ENCODE assay signal across 9 cellular contexts in genomic region chr20:6450841-6451240, GRCh38.
"Had no signal": no experiment of that assay in that cellular context is flagged by ENCODE, and none has a peak within 500 bp of the region (broad histone marks: within the 10 kb centered on the region; RNA-seq: fewer than 3 reads in every experiment).

No MANE protein-coding gene starts in this region.

- H3K27ac ChIP-seq: GM23248, HL-60 had no signal

- H3K4me3 Mint-ChIP-seq: HFFc6, IgD-negative memory B cell had no signal

- H3K36me3 ChIP-seq: HAP-1 had no signal

- H3K27me3 Mint-ChIP-seq: IgD-negative memory B cell had no signal

- H2AFZ ChIP-seq: GM23248 had no signal

- H3K36me3 Mint-ChIP-seq: IgD-negative memory B cell had no signal

- H3K9me3 ChIP-seq: HAP-1 had no signal

- H3K4me3 ChIP-seq: GM23248, HAP-1 had no signal

- H3K4me1 Mint-ChIP-seq: IgD-negative memory B cell had no signal

- H3K27ac Mint-ChIP-seq: HFFc6, IgD-negative memory B cell had no signal

- H3K4me1 ChIP-seq: HAP-1 had no signal

- DNase-seq: GM23248, GOT3, H7, HFFc6, KBM-7 had no signal

- FAIRE-seq: HepG2 had no signal

- H3K9ac ChIP-seq: GM23248 had no signal
